Comparison of ENCODE assay signal across 9 cellular contexts in genomic region chr3:45666729-45667440, GRCh38. TPM values are rescaled to one million over a fixed set of nuclear protein-coding genes. Genes with fewer than 3 reads are reported as not detected.
DNase-seq lines count a peak whose midpoint lies in the region; ATAC-seq lines count a peak whose summit lies in the region.
"Had no signal": no experiment of that assay in that cellular context is flagged by ENCODE, and none has a peak within 500 bp of the region (broad histone marks: within the 10 kb centered on the region; RNA-seq: fewer than 3 reads in every experiment).

No MANE protein-coding gene starts in this region.

- no peak overlapping the region for H2BK120ac ChIP-seq in mesenchymal stem cell (ENCODE audit: low read depth, low read length)

- 75% methylated on average over 7 of the region's 9 CpGs for WGBS in mesenchymal stem cell

- peak overlapping the region in 1 of 2 experiments; percentile 48 for H3K4me3 ChIP-seq in mesenchymal stem cell (ENCODE audit: insufficient read depth in 1 of 2, low read depth in 1 of 2, low read length in 2 of 2)
- H3K4me3 ChIP-seq: ovary had no signal

- peaks cover 39% of the 10 kb centered on the region for H3K36me3 Mint-ChIP-seq in central memory CD8-positive, alpha-beta T cell (ENCODE audit: insufficient read depth)

- H2BK12ac ChIP-seq in mesenchymal stem cell (ENCODE audit: low read length in 2 of 2): peak overlapping the region in 1 of 2 experiments; percentile 51

- H3K79me1 ChIP-seq in mesenchymal stem cell (replicated peaks; ENCODE audit: low read length, poor library complexity, severe bottlenecking): peaks cover 23% of the 10 kb centered on the region

- H3K27me3 Mint-ChIP-seq in central memory CD8-positive, alpha-beta T cell: no peaks in the 10 kb centered on the region

- peaks cover 15 to 31% of the 10 kb centered on the region in 2 experiments for H3K36me3 ChIP-seq in mesenchymal stem cell (ENCODE audit: control insufficient read depth in 1 of 2, insufficient read depth in 2 of 2, low read depth in 1 of 2, low read length in 2 of 2)
- H3K36me3 ChIP-seq: ovary had no signal

- H3K9me3 ChIP-seq in mesenchymal stem cell (ENCODE audit: control insufficient read depth, low read length): no peaks in the 10 kb centered on the region
- H3K9me3 ChIP-seq: ovary had no signal

- H3K4ac ChIP-seq in mesenchymal stem cell (ENCODE audit: low read depth in 1 of 2, low read length in 2 of 2): peak overlapping the region in 1 of 2 experiments; percentile 37

- H3K4me1 Mint-ChIP-seq in central memory CD8-positive, alpha-beta T cell: peaks cover 24% of the 10 kb centered on the region

- in situ Hi-C loops in ACHN (cut with HindIII; ENCODE audit: low pct_ligation_motif_present, low pct_unique_long_range_greater_than_20kb, low sequenced_read_pairs): loop anchor here (10.0 kb wide), 1 partner anchor 152 kb away; no protein-coding TSS in a partner anchor

- H2BK15ac ChIP-seq in mesenchymal stem cell (ENCODE audit: low read depth, poor library complexity, severe bottlenecking): no peak overlapping the region

- H3K4me2 ChIP-seq in mesenchymal stem cell (ENCODE audit: low read length, poor library complexity, severe bottlenecking): no peak overlapping the region

- H3K9ac ChIP-seq in mesenchymal stem cell (ENCODE audit: low read length): peak overlapping the region; percentile 59

- DNase-seq in ACHN: peak; percentile 33
- DNase-seq in M059J (ENCODE audit: low read depth): peak; percentile 80
- no peak for DNase-seq in central memory CD8-positive, alpha-beta T cell (ENCODE audit: low spot score in 2 of 2)
- peak; percentile 31 for DNase-seq in mesenchymal stem cell
- no peak for DNase-seq in SW 1271 (lab: John Stamatoyannopoulos, UW)
- no peak for DNase-seq in putamen (ENCODE audit: low spot score)
- no peak for DNase-seq in NCI-H2171 (lab: John Stamatoyannopoulos, UW)

- peak overlapping the region; percentile 98 for H3K27ac Mint-ChIP-seq in central memory CD8-positive, alpha-beta T cell (ENCODE audit: low read depth)

- peak overlapping the region; percentile 79 for H3K27ac ChIP-seq in mesenchymal stem cell (ENCODE audit: low read length, poor library complexity, severe bottlenecking)
- H3K27ac ChIP-seq: ovary had no signal

- no peak overlapping the region for H2AFZ ChIP-seq in mesenchymal stem cell (ENCODE audit: low read depth, low read length)

- no peak overlapping the region for H4K91ac ChIP-seq in mesenchymal stem cell (ENCODE audit: low read length)

- no peaks in the 10 kb centered on the region for H3K27me3 ChIP-seq in mesenchymal stem cell (ENCODE audit: control insufficient read depth in 1 of 2, insufficient read depth in 1 of 2, low read length in 2 of 2)
- H3K27me3 ChIP-seq: ovary had no signal

- no peak overlapping the region for H2BK5ac ChIP-seq in mesenchymal stem cell (ENCODE audit: low read depth, low read length, poor library complexity, severe bottlenecking)

- no peak overlapping the region for H3K4me3 Mint-ChIP-seq in central memory CD8-positive, alpha-beta T cell

- no peak for ATAC-seq in central memory CD8-positive, alpha-beta T cell (replicated peaks; ENCODE audit: extremely low read depth, poor library complexity, severe bottlenecking)
- ATAC-seq in esophagus mucosa: no peak

- no peak overlapping the region for H3K23ac ChIP-seq in mesenchymal stem cell (ENCODE audit: low read length in 2 of 2)

- no peaks in the 10 kb centered on the region for H3K9me3 Mint-ChIP-seq in central memory CD8-positive, alpha-beta T cell

- H4K8ac ChIP-seq in mesenchymal stem cell (ENCODE audit: low read length): peak overlapping the region; percentile 35

- peak overlapping the region; percentile 14 to 37 for H3K18ac ChIP-seq in mesenchymal stem cell (ENCODE audit: low read depth in 1 of 2, low read length in 2 of 2)

- H3K4me1 ChIP-seq in mesenchymal stem cell (ENCODE audit: control insufficient read depth, insufficient read depth, low read depth, low read length): peaks cover 21% of the 10 kb centered on the region

- H2AK5ac ChIP-seq in mesenchymal stem cell (ENCODE audit: low read length, severe bottlenecking): peak overlapping the region; percentile 92

- no peak overlapping the region for H3K14ac ChIP-seq in mesenchymal stem cell (ENCODE audit: low read length in 2 of 2)

RNA-seq across cellular contexts. Expression of gene SACM1L, which starts 22.3 kb away (rescaled TPM):
- total RNA-seq in M059J (2014; rRNA removed; shearing (Covaris generic)): 11.9 and 20.5 TPM in 2 replicates
- polyA plus RNA-seq in mesenchymal stem cell (2013, experiment 1 of 2): 20.4 TPM
- polyA plus RNA-seq in mesenchymal stem cell (2013, experiment 2 of 2): 22.4 TPM
- 22.8 TPM for total RNA-seq in esophagus mucosa

Comparison
In these comparisons a context has a peak if more than half of its experiments do, and no peak if none do; other contexts are left out.
1. DNase-seq: peak in ACHN (single experiment), M059J (single experiment) and mesenchymal stem cell (single experiment); none in central memory CD8-positive, alpha-beta T cell (0 of 2), SW 1271 (0 of 2), putamen (single experiment) and NCI-H2171 (single experiment).